7 cellular contexts compared by ENCODE assay signal in genomic region chr2:15533860-15534480, GRCh38.
"Had no signal": no experiment of that assay in that cellular context is flagged by ENCODE, and none has a peak within 500 bp of the region (broad histone marks: within the 10 kb centered on the region; RNA-seq: fewer than 3 reads in every experiment).

No MANE protein-coding gene starts in this region.

- H2AFZ ChIP-seq: GM23338 had no signal

- FAIRE-seq: H1, H54, HTR-8/SVneo had no signal

- H3K4me2 ChIP-seq: GM23338 had no signal

- H3K4me3 ChIP-seq: GM23338 had no signal

- ATAC-seq: GM23338 had no signal

- DNase-seq: H9, HCEC 1CT, KG1 had no signal
